Comparison of ENCODE assay signal across 12 cellular contexts in the genomic region with DNA sequence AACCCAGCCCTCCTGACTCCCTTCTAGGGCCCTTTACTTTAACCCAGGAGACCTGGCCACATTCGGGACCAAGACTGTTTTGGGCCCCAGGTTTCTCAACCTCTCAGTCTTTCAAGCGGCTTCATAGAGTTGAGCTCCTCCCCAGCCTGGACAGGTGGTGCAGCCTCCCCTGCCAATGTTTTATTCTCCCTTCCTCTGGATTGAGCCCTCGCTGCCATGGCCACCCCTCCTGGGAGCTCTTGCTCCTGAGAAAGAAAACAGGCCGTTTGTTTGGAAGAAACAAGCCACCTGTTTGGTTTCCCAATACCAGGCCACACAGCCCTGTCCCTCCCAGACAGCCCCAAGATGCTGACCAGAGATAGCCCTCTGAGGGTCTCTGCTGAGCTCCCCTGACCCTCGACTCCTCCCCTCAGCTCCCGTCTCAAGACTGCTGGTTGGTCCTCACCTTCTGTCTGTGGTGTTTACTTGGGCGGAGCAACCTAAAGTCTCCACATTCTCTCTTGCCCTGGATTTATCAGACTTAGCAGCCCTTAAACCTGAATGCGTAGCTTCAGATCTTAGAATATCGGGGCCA. TPM values are rescaled to one million over a fixed set of nuclear protein-coding genes. Genes with fewer than 3 reads are reported as not detected.
DNase-seq lines count a peak whose midpoint lies in the region; ATAC-seq and TF ChIP-seq lines count a peak whose summit lies in the region.
"Had no signal": no experiment of that assay in that cellular context is flagged by ENCODE, and none has a peak within 500 bp of the region (broad histone marks: within the 10 kb centered on the region; RNA-seq: fewer than 3 reads in every experiment).

No MANE protein-coding gene starts in this region.

- no peak for DNase-seq in CD8-positive, alpha-beta T cell
- DNase-seq in HFFc6: no peak
- peak; percentile 68 to 84 (median 80) for DNase-seq in body of pancreas
- DNase-seq in neural progenitor cell (ENCODE audit: low spot score): peak; percentile 37
- DNase-seq in A673 (ENCODE audit: low spot score): no peak
- no peak for DNase-seq in activated effector memory CD4-positive, alpha-beta T cell treated with Interleukin-2 at 50 U/mL for 16 hours
- DNase-seq: activated CD4-positive, CD25-positive, alpha-beta regulatory T cell; activated effector memory CD4-positive, alpha-beta T cell treated with anti-CD3 and anti-CD28 coated beads, Interleukin-2, amount 50 U/mL, for 16 hours; KBM-7; occipital lobe; SHP77 had no signal

- TF ChIP-seq CTCF in CD8-positive, alpha-beta T cell (IDR thresholded peaks at IDR 0.05): no peak
- no peak for TF ChIP-seq CTCF in HFFc6 (IDR thresholded peaks at IDR 0.05)
- TF ChIP-seq CTCF in body of pancreas (IDR thresholded peaks at IDR 0.05): no peak
- TF ChIP-seq CTCF in neural progenitor cell (IDR thresholded peaks at IDR 0.05): no peak
- TF ChIP-seq CTCF in A673 (conservative IDR thresholded peaks at IDR 0.05; ENCODE audit: low read depth, low read length): no peak

- peaks cover 27% of the 10 kb centered on the region for H4K20me1 ChIP-seq in neural progenitor cell (ENCODE audit: low read depth)

- peaks cover 15% of the 10 kb centered on the region for H3F3A ChIP-seq in neural progenitor cell (ENCODE audit: low read depth)

- H3K4me1 ChIP-seq in CD8-positive, alpha-beta T cell (ENCODE audit: insufficient read depth, low read length): peaks cover 12% of the 10 kb centered on the region
- H3K4me1 ChIP-seq in body of pancreas (peaks cover 75% of the 10 kb centered on the region), neural progenitor cell (peaks cover 25% of the 10 kb centered on the region), A673 (ENCODE audit: insufficient read depth, low read length, poor library complexity, severe bottlenecking) (peaks cover 13% of the 10 kb centered on the region)

- no peaks in the 10 kb centered on the region for H3K79me2 ChIP-seq in neural progenitor cell (ENCODE audit: low read depth)

- no peaks in the 10 kb centered on the region for H3K36me3 Mint-ChIP-seq in CD8-positive, alpha-beta T cell
- H3K36me3 Mint-ChIP-seq in HFFc6 (ENCODE audit: low read depth) (no peaks in the 10 kb centered on the region), neural progenitor cell (peaks cover 4% of the 10 kb centered on the region)

- no peak for ATAC-seq in CD8-positive, alpha-beta T cell
- ATAC-seq in body of pancreas (peak; percentile 11), GM21786 (IDR thresholded peaks at IDR 0.05; ENCODE audit: unreplicated experiment) (no peak)

- no peak overlapping the region for H3K4me3 ChIP-seq in CD8-positive, alpha-beta T cell (ENCODE audit: low read depth, low read length)
- no peak overlapping the region for H3K4me3 ChIP-seq in body of pancreas
- no peak overlapping the region for H3K4me3 ChIP-seq in neural progenitor cell
- H3K4me3 ChIP-seq in A673 (ENCODE audit: low read depth, low read length, poor library complexity, severe bottlenecking): no peak overlapping the region

- H3K27me3 ChIP-seq in CD8-positive, alpha-beta T cell (ENCODE audit: insufficient read depth, low read length): no peaks in the 10 kb centered on the region
- H3K27me3 ChIP-seq in body of pancreas (no peaks in the 10 kb centered on the region), neural progenitor cell (peaks cover 36% of the 10 kb centered on the region), A673 (replicated peaks; ENCODE audit: insufficient read depth, low read depth, low read length, poor library complexity) (no peaks in the 10 kb centered on the region)

- peak overlapping the region; percentile 15 for H2AFZ ChIP-seq in neural progenitor cell (replicated peaks)

- H3K36me3 ChIP-seq in CD8-positive, alpha-beta T cell (ENCODE audit: insufficient read depth, low read length): no peaks in the 10 kb centered on the region
- H3K36me3 ChIP-seq in body of pancreas (replicated peaks in 1 of 2; ENCODE audit: insufficient read depth in 1 of 2, low read depth in 2 of 2) (no peaks in the 10 kb centered on the region), neural progenitor cell (no peaks in the 10 kb centered on the region), A673 (ENCODE audit: insufficient read depth, low read length, poor library complexity, severe bottlenecking) (no peaks in the 10 kb centered on the region)

- intact Hi-C loops in CD8-positive, alpha-beta T cell (cut with DNase I, micrococcal nuclease): no loop called here
- intact Hi-C loops in body of pancreas (cut with DNase I): no loop called here
- intact Hi-C loops in A673 (cut with micrococcal nuclease; ENCODE audit: unreplicated experiment): no loop called here

- H3K4me3 Mint-ChIP-seq in CD8-positive, alpha-beta T cell: peak overlapping the region; percentile 65
- no peak overlapping the region for H3K4me3 Mint-ChIP-seq in HFFc6
- H3K4me3 Mint-ChIP-seq in neural progenitor cell: peak overlapping the region; percentile 69

- H3K27me3 Mint-ChIP-seq in CD8-positive, alpha-beta T cell (ENCODE audit: low read depth): peaks cover 18% of the 10 kb centered on the region
- H3K27me3 Mint-ChIP-seq in HFFc6 (ENCODE audit: insufficient read depth) (peaks cover 1% of the 10 kb centered on the region), neural progenitor cell (ENCODE audit: insufficient read depth, low read depth) (peaks cover 11% of the 10 kb centered on the region)

- CTCF ChIA-PET in CD8-positive, alpha-beta T cell (lab: Charles Lee): interaction anchor here (1.4 kb wide), 1 partner anchor 9 kb away, joined by 4 read pairs; no protein-coding TSS in a partner anchor
- CTCF ChIA-PET in A673 (lab: Charles Lee): no interaction called here

- no peak for TF ChIP-seq POLR2A in body of pancreas (IDR thresholded peaks at IDR 0.05)

- no TSS peak for BruUV-seq in A673 (replicated peaks; lab: Mats Ljungman, UMichigan)

- H3K9me3 ChIP-seq in CD8-positive, alpha-beta T cell (ENCODE audit: low read length): no peaks in the 10 kb centered on the region
- no peaks in the 10 kb centered on the region for H3K9me3 ChIP-seq in body of pancreas
- no peaks in the 10 kb centered on the region for H3K9me3 ChIP-seq in neural progenitor cell (ENCODE audit: low read depth)
- no peaks in the 10 kb centered on the region for H3K9me3 ChIP-seq in A673 (ENCODE audit: low read depth, low read length, poor library complexity, severe bottlenecking)

- H3K9me3 Mint-ChIP-seq in CD8-positive, alpha-beta T cell: no peaks in the 10 kb centered on the region
- no peaks in the 10 kb centered on the region for H3K9me3 Mint-ChIP-seq in HFFc6
- H3K9me3 Mint-ChIP-seq in neural progenitor cell: no peaks in the 10 kb centered on the region

- POLR2A ChIA-PET in CD8-positive, alpha-beta T cell (lab: Charles Lee): no interaction called here
- POLR2A ChIA-PET in A673 (lab: Charles Lee; ENCODE audit: low non-redundant PET): no interaction called here

- H3K27ac Mint-ChIP-seq in CD8-positive, alpha-beta T cell: no peak overlapping the region
- 0 out of 2 replicates have a peak overlapping the region, but pooled peaks have one; percentile 94 for H3K27ac Mint-ChIP-seq in HFFc6
- no peak overlapping the region for H3K27ac Mint-ChIP-seq in neural progenitor cell

- WGBS in body of pancreas, 2 donors: 21 to 31% methylated on average over 9 of the region's 9 CpGs

- peaks cover 18% of the 10 kb centered on the region for H3K4me1 Mint-ChIP-seq in CD8-positive, alpha-beta T cell (ENCODE audit: low read depth)
- H3K4me1 Mint-ChIP-seq in HFFc6 (ENCODE audit: low read depth) (peaks cover 67% of the 10 kb centered on the region), neural progenitor cell (peaks cover 55% of the 10 kb centered on the region)

- H3K4me2 ChIP-seq in neural progenitor cell: peak overlapping the region; percentile 25

- H3K9ac ChIP-seq in neural progenitor cell: no peak overlapping the region

- no peak overlapping the region for H3K27ac ChIP-seq in CD8-positive, alpha-beta T cell (ENCODE audit: low read depth, low read length)
- H3K27ac ChIP-seq in body of pancreas: peak overlapping the region; percentile 97 to 99 (median 99)
- no peak overlapping the region for H3K27ac ChIP-seq in neural progenitor cell
- no peak overlapping the region for H3K27ac ChIP-seq in A673 (ENCODE audit: low read depth, low read length, poor library complexity, severe bottlenecking)

RNA-seq across cellular contexts. Expression of a gene that starts 3.3 kb away (rescaled TPM):
- not detected for total RNA-seq in CD8-positive, alpha-beta T cell
- total RNA-seq in HFFc6 (2021; fragmentation: NEBNext Ultra II Directional; extraction: Animal tissue kit (Norgen Biotek cat#: 25700)): 1 to 10 TPM; 4.8 to 6.8 (median 6.6) TPM
- total RNA-seq in body of pancreas: 10 to 100 TPM; 26.5 to 36.9 TPM
- total RNA-seq in neural progenitor cell (ENCODE audit: low replicate concordance): 5.2 and 6.2 TPM in 2 replicates
- total RNA-seq in A673 (2021): 1.7 TPM in 2 replicates

Comparison
In these comparisons a context has a peak if more than half of its experiments do, and no peak if none do; other contexts are left out.
1. DNase-seq: peak in body of pancreas (4 of 4) and neural progenitor cell (single experiment); none in CD8-positive, alpha-beta T cell (0 of 7), HFFc6 (single experiment), A673 (single experiment) and activated effector memory CD4-positive, alpha-beta T cell treated with Interleukin-2 at 50 U/mL for 16 hours (single experiment).
2. H3K27ac ChIP-seq: peak in body of pancreas (4 of 4); none in CD8-positive, alpha-beta T cell (single experiment), neural progenitor cell (single experiment) and A673 (single experiment).